8 cellular contexts compared by ENCODE assay signal in the genomic region with DNA sequence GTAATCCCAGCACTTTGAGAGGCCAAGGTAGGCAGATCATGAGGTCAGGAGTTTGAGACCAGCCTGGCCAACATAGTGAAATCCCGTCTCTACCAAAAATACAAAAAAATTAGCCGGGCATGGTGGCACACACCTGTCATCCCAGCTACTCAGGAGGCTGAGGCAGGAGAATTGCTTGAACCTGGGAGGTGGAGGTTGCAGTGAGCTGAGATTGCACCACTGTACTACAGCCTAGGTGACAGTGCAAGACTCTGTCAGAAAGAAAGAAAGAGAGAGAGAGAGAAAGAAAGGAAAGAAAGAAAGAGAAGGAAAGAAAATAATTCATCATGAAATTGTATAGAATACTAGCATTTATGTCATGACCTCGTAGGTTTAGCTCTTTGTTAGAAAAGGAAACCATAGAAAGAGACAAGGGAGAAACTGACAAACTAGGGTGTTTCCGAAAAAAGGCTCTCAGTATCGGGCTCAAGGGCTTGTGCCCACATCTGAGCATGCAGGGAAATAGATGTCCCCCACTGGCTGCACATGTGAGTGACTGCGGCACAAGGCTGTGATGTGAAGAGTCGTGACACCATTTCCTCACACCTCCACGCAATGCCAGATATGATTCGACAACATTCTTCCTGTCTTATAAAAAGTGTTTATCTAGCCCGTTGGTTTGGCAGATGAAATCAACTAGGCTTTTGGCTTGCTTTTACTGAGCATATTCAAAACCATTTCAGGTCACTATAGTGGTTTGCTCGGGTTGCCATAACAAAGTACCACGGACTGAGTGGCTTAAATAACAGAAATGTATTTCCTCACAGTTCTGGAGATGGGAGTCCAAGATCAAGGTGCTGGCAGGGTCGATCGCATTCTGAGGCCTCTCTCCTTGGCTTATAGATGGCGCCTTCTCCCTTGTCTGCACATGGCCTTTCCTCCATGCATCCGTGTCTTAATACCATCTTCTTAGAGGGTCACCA.
DNase-seq lines count a peak whose midpoint lies in the region; ATAC-seq, FAIRE-seq and TF ChIP-seq lines count a peak whose summit lies in the region.

No MANE protein-coding gene starts in this region.

- FAIRE-seq in urothelium cell line (lab: Jason Lieb, UNC), result no peak

- peak; percentile 49 for TF ChIP-seq POLR2A in GM15510 (IDR thresholded peaks at IDR 0.05; ENCODE audit: borderline replicate concordance, extremely low read depth, insufficient read length)
- peak; percentile 50 for TF ChIP-seq POLR2A in erythroblast (IDR thresholded peaks at IDR 0.05; ENCODE audit: low read length)

- DNase-seq in activated CD4-positive, alpha-beta T cell treated with anti-CD3 and anti-CD28 coated beads, Interleukin-2, amount 50 U/mL, for 4 hours, result peak; percentile 55 to 61
- DNase-seq in erythroblast (lab: John Stamatoyannopoulos, UW) (peak; percentile 50 to 60), urothelium cell line (ENCODE audit: low spot score) (no peak), kidney tubule cell (ENCODE audit: low spot score) (no peak), NCI-H2107 treated with DMSO at 0.1 percent for 48 hours (lab: John Stamatoyannopoulos, UW; ENCODE audit: unreplicated experiment) (no peak)
- peak; percentile 53 to 55 for DNase-seq in stimulated activated CD4-positive, alpha-beta T cell treated with anti-CD3 and anti-CD28 coated beads, Interleukin-1b, Interleukin-23, amount 100 ng/mL, for 4 hours (ENCODE audit: low read depth in 2 of 2)

- ATAC-seq in HG03159 (IDR thresholded peaks at IDR 0.05; ENCODE audit: unreplicated experiment), result peak; percentile 45

Comparison
In these comparisons a context has a peak if more than half of its experiments do, and no peak if none do; other contexts are left out.
1. DNase-seq: peak in activated CD4-positive, alpha-beta T cell treated with anti-CD3 and anti-CD28 coated beads, Interleukin-2, amount 50 U/mL, for 4 hours (2 of 2), erythroblast (2 of 2) and stimulated activated CD4-positive, alpha-beta T cell treated with anti-CD3 and anti-CD28 coated beads, Interleukin-1b, Interleukin-23, amount 100 ng/mL, for 4 hours (2 of 2); none in urothelium cell line (single experiment), kidney tubule cell (single experiment) and NCI-H2107 treated with DMSO at 0.1 percent for 48 hours (single experiment).